In genomic region chr17:39980402-39981206, GRCh38 we compare ENCODE assay signal across 8 cellular contexts. TPM values are rescaled to one million over a fixed set of nuclear protein-coding genes. Genes with fewer than 3 reads are reported as not detected.
A peak's percentile ranks its signal among the peaks of the same experiment; 100 is the strongest.
DNase-seq lines count a peak whose midpoint lies in the region; ATAC-seq, FAIRE-seq and TF ChIP-seq lines count a peak whose summit lies in the region.

Gene PSMD3, plus strand, starts transcription at chr17:39980807. Its CDS starts 164 bp downstream, at chr17:39980971.

- H3K9me3 Mint-ChIP-seq in activated naive CD4-positive, alpha-beta T cell treated with anti-CD3 and anti-CD28 coated beads, Interleukin-2, amount 10 ng/mL, durations not matched to agents 7 days and 5 days, result no peaks in the 10 kb centered on the region

- H3K9me3 ChIP-seq in SK-N-MC (ENCODE audit: low read depth, low read length), result no peaks in the 10 kb centered on the region
- no peaks in the 10 kb centered on the region for H3K9me3 ChIP-seq in neutrophil

- peak within 1 kb of the TSS; percentile 86 for H3K4me3 Mint-ChIP-seq in activated naive CD4-positive, alpha-beta T cell treated with anti-CD3 and anti-CD28 coated beads, Interleukin-2, amount 10 ng/mL, durations not matched to agents 7 days and 5 days

- POLR2A ChIA-PET in GM10248 (lab: Yijun Ruan, JAX), result interaction anchor here (0.6 kb wide), 1 partner anchor 359 kb away, joined by 3 read pairs; no protein-coding TSS in a partner anchor

- peak within 1 kb of the TSS; percentile 96 for H3K4me3 ChIP-seq in NB4 (ENCODE audit: low read depth, low read length)
- H3K4me3 ChIP-seq in SK-N-MC, result peak within 1 kb of the TSS; percentile 89
- H3K4me3 ChIP-seq in neutrophil (ENCODE audit: low read depth in 1 of 2, low read length in 1 of 2), result peak within 1 kb of the TSS; percentile 78 to 96

- H3K36me3 Mint-ChIP-seq in activated naive CD4-positive, alpha-beta T cell treated with anti-CD3 and anti-CD28 coated beads, Interleukin-2, amount 10 ng/mL, durations not matched to agents 7 days and 5 days, result peaks cover 18% of the 10 kb centered on the region

- peak; percentile 79 for TF ChIP-seq POLR2A in NB4 (IDR thresholded peaks at IDR 0.05; ENCODE audit: extremely low read depth, insufficient read length)

- TF ChIP-seq CTCF in GM10248 (IDR thresholded peaks at IDR 0.05; ENCODE audit: control extremely low read depth, extremely low read depth, low read depth, missing control alignments) (peak; percentile 75), NB4 (IDR thresholded peaks at IDR 0.05; ENCODE audit: low read depth, low read length) (peak; percentile 79), neutrophil (IDR thresholded peaks at IDR 0.05) (peak; percentile 98)

- CTCF ChIA-PET in GM10248 (lab: Yijun Ruan, JAX), result interaction anchor here (0.6 to 3.8 kb wide), 31 partner anchors 8 to 359 kb away, joined by 3 to 42 read pairs (median 4); partner anchors contain the start of genes CSF3, GSDMA and MIEN1
- CTCF ChIA-PET in activated naive CD4-positive, alpha-beta T cell treated with anti-CD3 and anti-CD28 coated beads, Interleukin-2, amount 10 ng/mL, durations not matched to agents 7 days and 5 days (lab: Charles Lee), result interaction anchor here (0.7 to 4.0 kb wide), 20 partner anchors 10 to 359 kb away, joined by 3 to 53 read pairs (median 3); partner anchors contain the start of genes CSF3, MIEN1, NR1D1 and ORMDL3

- peak; percentile 96 for DNase-seq in GM10248 (ENCODE audit: extremely low spot score)
- DNase-seq in NB4 (ENCODE audit: low read depth), result peak; percentile 100
- DNase-seq in SK-N-MC (ENCODE audit: low read depth, low spot score), result peak; percentile 100
- peak; percentile 99 for DNase-seq in activated naive CD4-positive, alpha-beta T cell treated with anti-CD3 and anti-CD28 coated beads, Interleukin-2, amount 10 ng/mL, durations not matched to agents 7 days and 5 days
- DNase-seq in frontal cortex (ENCODE audit: low spot score in 2 of 2), result peak; percentile 96 to 98
- DNase-seq in substantia nigra (lab: John Stamatoyannopoulos, UW), result peak; percentile 72 to 100 (median 97)

- H3K27ac Mint-ChIP-seq in activated naive CD4-positive, alpha-beta T cell treated with anti-CD3 and anti-CD28 coated beads, Interleukin-2, amount 10 ng/mL, durations not matched to agents 7 days and 5 days, result peak within 1 kb of the TSS; percentile 93

- H3K4me1 Mint-ChIP-seq in activated naive CD4-positive, alpha-beta T cell treated with anti-CD3 and anti-CD28 coated beads, Interleukin-2, amount 10 ng/mL, durations not matched to agents 7 days and 5 days, result peaks cover 33% of the 10 kb centered on the region

- peak; percentile 88 for ATAC-seq in HG02571 (IDR thresholded peaks at IDR 0.05; ENCODE audit: unreplicated experiment)

- no peaks in the 10 kb centered on the region for H3K27me3 ChIP-seq in neutrophil

- H3K27me3 Mint-ChIP-seq in activated naive CD4-positive, alpha-beta T cell treated with anti-CD3 and anti-CD28 coated beads, Interleukin-2, amount 10 ng/mL, durations not matched to agents 7 days and 5 days, result peaks cover 32% of the 10 kb centered on the region

- FAIRE-seq in frontal cortex (lab: Jason Lieb, UNC), result peak; percentile 90

- H3K9ac ChIP-seq in SK-N-MC (ENCODE audit: insufficient read length), result peak within 1 kb of the TSS; percentile 98

- peaks cover 31% of the 10 kb centered on the region for H3K36me3 ChIP-seq in SK-N-MC (ENCODE audit: insufficient read depth, low read length)
- H3K36me3 ChIP-seq in neutrophil, result peaks cover 15% of the 10 kb centered on the region

- peaks cover 27 to 30% of the 10 kb centered on the region in 2 experiments for H3K4me1 ChIP-seq in neutrophil (ENCODE audit: control insufficient read depth in 1 of 2, insufficient read depth in 1 of 2, low read depth in 1 of 2, low read length in 1 of 2)

- H3K27ac ChIP-seq in SK-N-MC, result peak within 1 kb of the TSS; percentile 93
- peak within 1 kb of the TSS; percentile 90 for H3K27ac ChIP-seq in neutrophil
- peak within 1 kb of the TSS; percentile 93 for H3K27ac ChIP-seq in substantia nigra (ENCODE audit: low read depth, low read length, poor library complexity, severe bottlenecking)

RNA-seq across cellular contexts. Expression of gene PSMD3, which starts in this region (rescaled TPM):
- 77.0 TPM for total RNA-seq in frontal cortex

Comparison
In these comparisons a context has a peak if more than half of its experiments do, and no peak if none do; other contexts are left out.
1. Peak in every context shown above with its lines: DNase-seq, ATAC-seq, H3K4me3 ChIP-seq and H3K27ac ChIP-seq.